ENCODE assay signal across 1 cellular context in the genomic region with DNA sequence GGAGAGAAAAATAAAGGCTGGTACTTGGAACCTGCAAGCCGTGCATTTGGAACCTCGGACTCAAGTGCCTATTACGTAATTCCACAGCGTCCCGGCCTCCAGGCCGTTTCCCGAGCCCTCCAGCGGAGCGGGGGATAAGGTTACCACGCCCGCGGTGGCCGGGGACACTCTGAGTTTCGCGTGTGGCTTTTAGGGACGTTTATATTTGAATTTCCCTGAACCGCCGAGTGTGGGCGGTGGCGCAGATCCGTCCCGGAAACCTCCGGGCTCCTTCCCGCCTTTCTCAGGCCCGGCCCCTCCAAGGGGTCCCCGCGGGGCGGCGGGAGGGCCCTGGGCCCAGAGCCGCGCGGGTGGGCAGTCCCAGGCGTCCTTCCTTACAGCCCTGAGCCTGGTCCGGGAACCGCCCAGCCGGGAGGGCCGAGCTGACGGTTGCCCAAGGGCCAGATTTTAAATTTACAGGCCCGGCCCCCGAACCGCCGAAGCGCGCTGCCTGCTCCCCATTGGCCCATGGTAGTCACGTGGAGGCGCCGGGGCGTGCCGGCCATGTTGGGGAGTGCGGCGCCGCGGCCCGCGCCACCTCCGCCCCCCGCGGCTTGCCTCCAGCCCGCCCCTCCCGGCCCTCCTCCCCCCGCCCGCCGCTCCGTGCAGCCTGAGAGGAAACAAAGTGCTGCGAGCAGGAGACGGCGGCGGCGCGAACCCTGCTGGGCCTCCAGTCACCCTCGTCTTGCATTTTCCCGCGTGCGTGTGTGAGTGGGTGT.
TF ChIP-seq lines count a peak whose summit lies in the region.

A gene with protein sequence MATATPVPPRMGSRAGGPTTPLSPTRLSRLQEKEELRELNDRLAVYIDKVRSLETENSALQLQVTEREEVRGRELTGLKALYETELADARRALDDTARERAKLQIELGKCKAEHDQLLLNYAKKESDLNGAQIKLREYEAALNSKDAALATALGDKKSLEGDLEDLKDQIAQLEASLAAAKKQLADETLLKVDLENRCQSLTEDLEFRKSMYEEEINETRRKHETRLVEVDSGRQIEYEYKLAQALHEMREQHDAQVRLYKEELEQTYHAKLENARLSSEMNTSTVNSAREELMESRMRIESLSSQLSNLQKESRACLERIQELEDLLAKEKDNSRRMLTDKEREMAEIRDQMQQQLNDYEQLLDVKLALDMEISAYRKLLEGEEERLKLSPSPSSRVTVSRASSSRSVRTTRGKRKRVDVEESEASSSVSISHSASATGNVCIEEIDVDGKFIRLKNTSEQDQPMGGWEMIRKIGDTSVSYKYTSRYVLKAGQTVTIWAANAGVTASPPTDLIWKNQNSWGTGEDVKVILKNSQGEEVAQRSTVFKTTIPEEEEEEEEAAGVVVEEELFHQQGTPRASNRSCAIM (plus strand): TSS at position 638 of the 758 bp plus-strand sequence. CDS start 373 bp downstream, outside the sequence.

TF ChIP-seq in HEK293, 187 proteins besides CTCF, POLR2A, EP300 and RAD21 (continued from another document):
- TF ChIP-seq, protein P1, sequence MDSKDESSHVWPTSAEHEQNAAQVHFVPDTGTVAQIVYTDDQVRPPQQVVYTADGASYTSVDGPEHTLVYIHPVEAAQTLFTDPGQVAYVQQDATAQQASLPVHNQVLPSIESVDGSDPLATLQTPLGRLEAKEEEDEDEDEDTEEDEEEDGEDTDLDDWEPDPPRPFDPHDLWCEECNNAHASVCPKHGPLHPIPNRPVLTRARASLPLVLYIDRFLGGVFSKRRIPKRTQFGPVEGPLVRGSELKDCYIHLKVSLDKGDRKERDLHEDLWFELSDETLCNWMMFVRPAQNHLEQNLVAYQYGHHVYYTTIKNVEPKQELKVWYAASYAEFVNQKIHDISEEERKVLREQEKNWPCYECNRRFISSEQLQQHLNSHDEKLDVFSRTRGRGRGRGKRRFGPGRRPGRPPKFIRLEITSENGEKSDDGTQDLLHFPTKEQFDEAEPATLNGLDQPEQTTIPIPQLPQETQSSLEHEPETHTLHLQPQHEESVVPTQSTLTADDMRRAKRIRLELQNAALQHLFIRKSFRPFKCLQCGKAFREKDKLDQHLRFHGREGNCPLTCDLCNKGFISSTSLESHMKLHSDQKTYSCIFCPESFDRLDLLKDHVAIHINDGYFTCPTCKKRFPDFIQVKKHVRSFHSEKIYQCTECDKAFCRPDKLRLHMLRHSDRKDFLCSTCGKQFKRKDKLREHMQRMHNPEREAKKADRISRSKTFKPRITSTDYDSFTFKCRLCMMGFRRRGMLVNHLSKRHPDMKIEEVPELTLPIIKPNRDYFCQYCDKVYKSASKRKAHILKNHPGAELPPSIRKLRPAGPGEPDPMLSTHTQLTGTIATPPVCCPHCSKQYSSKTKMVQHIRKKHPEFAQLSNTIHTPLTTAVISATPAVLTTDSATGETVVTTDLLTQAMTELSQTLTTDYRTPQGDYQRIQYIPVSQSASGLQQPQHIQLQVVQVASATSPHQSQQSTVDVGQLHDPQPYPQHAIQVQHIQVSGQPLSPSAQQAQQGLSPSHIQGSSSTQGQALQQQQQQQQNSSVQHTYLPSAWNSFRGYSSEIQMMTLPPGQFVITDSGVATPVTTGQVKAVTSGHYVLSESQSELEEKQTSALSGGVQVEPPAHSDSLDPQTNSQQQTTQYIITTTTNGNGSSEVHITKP (tag by site-specific recombination; IDR thresholded peaks at IDR 0.05) = peak; percentile 69
- no peak for TF ChIP-seq ZNF248 (tag by site-specific recombination; IDR thresholded peaks at IDR 0.05)
- peak; percentile 81 for TF ChIP-seq BCL11A (tag by site-specific recombination; IDR thresholded peaks at IDR 0.05; ENCODE audit: low read depth)
- TF ChIP-seq KLF10 (tag by site-specific recombination; IDR thresholded peaks at IDR 0.05) = peak; percentile 96
- TF ChIP-seq, protein P2, sequence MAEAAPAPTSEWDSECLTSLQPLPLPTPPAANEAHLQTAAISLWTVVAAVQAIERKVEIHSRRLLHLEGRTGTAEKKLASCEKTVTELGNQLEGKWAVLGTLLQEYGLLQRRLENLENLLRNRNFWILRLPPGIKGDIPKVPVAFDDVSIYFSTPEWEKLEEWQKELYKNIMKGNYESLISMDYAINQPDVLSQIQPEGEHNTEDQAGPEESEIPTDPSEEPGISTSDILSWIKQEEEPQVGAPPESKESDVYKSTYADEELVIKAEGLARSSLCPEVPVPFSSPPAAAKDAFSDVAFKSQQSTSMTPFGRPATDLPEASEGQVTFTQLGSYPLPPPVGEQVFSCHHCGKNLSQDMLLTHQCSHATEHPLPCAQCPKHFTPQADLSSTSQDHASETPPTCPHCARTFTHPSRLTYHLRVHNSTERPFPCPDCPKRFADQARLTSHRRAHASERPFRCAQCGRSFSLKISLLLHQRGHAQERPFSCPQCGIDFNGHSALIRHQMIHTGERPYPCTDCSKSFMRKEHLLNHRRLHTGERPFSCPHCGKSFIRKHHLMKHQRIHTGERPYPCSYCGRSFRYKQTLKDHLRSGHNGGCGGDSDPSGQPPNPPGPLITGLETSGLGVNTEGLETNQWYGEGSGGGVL (tag by site-specific recombination; IDR thresholded peaks at IDR 0.05) = peak; percentile 66
